In the genomic region with DNA sequence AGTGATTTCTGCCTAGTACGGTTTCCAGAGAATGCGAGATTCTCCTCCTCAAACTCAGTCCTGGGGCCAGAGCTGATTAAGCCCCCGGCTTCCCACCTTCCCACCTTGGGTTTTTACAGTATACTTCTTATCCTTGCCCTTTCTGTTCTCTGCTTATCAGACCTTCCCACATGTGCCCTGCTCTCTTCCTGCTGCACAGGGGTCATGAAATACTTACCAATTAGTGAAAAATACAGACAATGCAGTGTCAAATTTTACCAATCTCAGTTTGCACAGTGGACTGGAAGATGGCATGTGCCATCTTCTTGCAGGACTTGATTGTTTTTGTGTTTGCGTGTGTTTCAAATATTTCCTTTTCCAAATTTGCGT, we compare ENCODE assay signal across 12 cellular contexts. TPM values are rescaled to one million over a fixed set of nuclear protein-coding genes. Genes with fewer than 3 reads are reported as not detected.
DNase-seq lines count a peak whose midpoint lies in the region; ATAC-seq and TF ChIP-seq lines count a peak whose summit lies in the region.
"Had no signal": no experiment of that assay in that cellular context is flagged by ENCODE, and none has a peak within 500 bp of the region (broad histone marks: within the 10 kb centered on the region; RNA-seq: fewer than 3 reads in every experiment).

No MANE protein-coding gene starts in this region.

- TF ChIP-seq POLR2A in tibial nerve (IDR thresholded peaks at IDR 0.05), result no peak

- H3K27ac ChIP-seq in psoas muscle (no peak overlapping the region), tibial nerve (peak overlapping the region in 1 of 4 donors; percentile 23)
- H3K27ac ChIP-seq: hepatocyte had no signal

- no peak for DNase-seq in stimulated activated naive CD8-positive, alpha-beta T cell treated with anti-CD3 and anti-CD28 coated beads, Interleukin-15, Interleukin-2, amounts not matched to agents 100 U/mL and 50 U/mL, for 24 hours
- no peak for DNase-seq in activated CD8-positive, alpha-beta T cell treated with anti-CD3 and anti-CD28 coated beads, Interleukin-2, amount 10 ng/mL, durations not matched to agents 7 days and 5 days
- DNase-seq in immature natural killer cell (no peak), psoas muscle (no peak), SK-N-DZ (ENCODE audit: low spot score) (no peak), tibial nerve (ENCODE audit: low spot score in 2 of 2) (no peak), D341Med (ENCODE audit: low spot score) (no peak)
- DNase-seq: NCI-H2081 had no signal

- H3K27ac Mint-ChIP-seq in stimulated activated naive CD8-positive, alpha-beta T cell treated with anti-CD3 and anti-CD28 coated beads, Interleukin-15, Interleukin-2, amounts not matched to agents 100 ng/mL and 50 ng/mL, for 24 hours, result peak overlapping the region; percentile 98
- H3K27ac Mint-ChIP-seq in activated CD8-positive, alpha-beta T cell treated with anti-CD3 and anti-CD28 coated beads, Interleukin-2, amount 10 ng/mL, durations not matched to agents 7 days and 5 days, result peak overlapping the region; percentile 95
- H3K27ac Mint-ChIP-seq in immature natural killer cell, result peak overlapping the region; percentile 93 to 98 (median 94)

- intact Hi-C loops in psoas muscle (cut with DNase I), result loop anchor here in 1 of 2 donors (5.0 kb wide), 1 partner anchor 46 kb away; no protein-coding TSS in a partner anchor

- H3K9me3 Mint-ChIP-seq in stimulated activated naive CD8-positive, alpha-beta T cell treated with anti-CD3 and anti-CD28 coated beads, Interleukin-15, Interleukin-2, amounts not matched to agents 100 ng/mL and 50 ng/mL, for 24 hours, result no peaks in the 10 kb centered on the region
- H3K9me3 Mint-ChIP-seq in activated CD8-positive, alpha-beta T cell treated with anti-CD3 and anti-CD28 coated beads, Interleukin-2, amount 10 ng/mL, durations not matched to agents 7 days and 5 days (ENCODE audit: insufficient read depth), result no peaks in the 10 kb centered on the region
- no peaks in the 10 kb centered on the region for H3K9me3 Mint-ChIP-seq in immature natural killer cell

- 81 to 86% (median 84%) methylated on average over 5 of the region's 5 CpGs for WGBS in psoas muscle, 3 donors
- WGBS in tibial nerve, 2 donors, result 83 to 85% methylated on average over 5 of the region's 5 CpGs

- peaks cover 30% of the 10 kb centered on the region for H3K36me3 Mint-ChIP-seq in stimulated activated naive CD8-positive, alpha-beta T cell treated with anti-CD3 and anti-CD28 coated beads, Interleukin-15, Interleukin-2, amounts not matched to agents 100 ng/mL and 50 ng/mL, for 24 hours (ENCODE audit: low read depth)
- H3K36me3 Mint-ChIP-seq in activated CD8-positive, alpha-beta T cell treated with anti-CD3 and anti-CD28 coated beads, Interleukin-2, amount 10 ng/mL, durations not matched to agents 7 days and 5 days (ENCODE audit: low read depth), result peaks cover 23% of the 10 kb centered on the region
- H3K36me3 Mint-ChIP-seq in immature natural killer cell, result no peaks in the 10 kb centered on the region

- POLR2A ChIA-PET in activated CD8-positive, alpha-beta T cell treated with anti-CD3 and anti-CD28 coated beads, Interleukin-2, amount 10 ng/mL, durations not matched to agents 7 days and 5 days (lab: Charles Lee), result interaction anchor here (1.1 to 3.1 kb wide), 5 partner anchors 9 to 140 kb away, joined by 3 to 32 read pairs (median 8); partner anchors contain the start of genes SRSF5 and SUSD6

- H3K9me3 ChIP-seq in psoas muscle (no peaks in the 10 kb centered on the region), tibial nerve (no peaks in the 10 kb centered on the region)

- no peak for ATAC-seq in stimulated activated naive CD8-positive, alpha-beta T cell treated with anti-CD3 and anti-CD28 coated beads, Interleukin-15, Interleukin-2, amounts not matched to agents 100 U/mL and 50 U/mL, for 24 hours
- no peak for ATAC-seq in activated CD8-positive, alpha-beta T cell treated with anti-CD3 and anti-CD28 coated beads, Interleukin-2, amount 10 ng/mL, durations not matched to agents 7 days and 5 days
- ATAC-seq in psoas muscle, result no peak

- no peak for TF ChIP-seq CTCF in psoas muscle (IDR thresholded peaks at IDR 0.05)
- no peak for TF ChIP-seq CTCF in tibial nerve (IDR thresholded peaks at IDR 0.05)

- peaks cover 71% of the 10 kb centered on the region for H3K4me1 ChIP-seq in psoas muscle
- H3K4me1 ChIP-seq in tibial nerve, result peaks cover 0 to 98% (median 50%) of the 10 kb centered on the region in 4 donors

- CTCF ChIA-PET in activated CD8-positive, alpha-beta T cell treated with anti-CD3 and anti-CD28 coated beads, Interleukin-2, amount 10 ng/mL, durations not matched to agents 7 days and 5 days (lab: Charles Lee), result interaction anchor here (1.1 to 2.4 kb wide), 6 partner anchors 8 to 84 kb away, joined by 3 to 10 read pairs (median 5); partner anchors contain the start of gene SUSD6

- no peak for TF ChIP-seq EP300 in tibial nerve (IDR thresholded peaks at IDR 0.05)

- no peaks in the 10 kb centered on the region for H3K27me3 Mint-ChIP-seq in stimulated activated naive CD8-positive, alpha-beta T cell treated with anti-CD3 and anti-CD28 coated beads, Interleukin-15, Interleukin-2, amounts not matched to agents 100 ng/mL and 50 ng/mL, for 24 hours
- H3K27me3 Mint-ChIP-seq in activated CD8-positive, alpha-beta T cell treated with anti-CD3 and anti-CD28 coated beads, Interleukin-2, amount 10 ng/mL, durations not matched to agents 7 days and 5 days (ENCODE audit: low read depth), result no peaks in the 10 kb centered on the region
- peaks cover 0 to 4% (median 2%) of the 10 kb centered on the region in 3 donors for H3K27me3 Mint-ChIP-seq in immature natural killer cell (ENCODE audit: low read depth in 3 of 3)

- peaks cover 96% of the 10 kb centered on the region for H3K4me1 Mint-ChIP-seq in stimulated activated naive CD8-positive, alpha-beta T cell treated with anti-CD3 and anti-CD28 coated beads, Interleukin-15, Interleukin-2, amounts not matched to agents 100 ng/mL and 50 ng/mL, for 24 hours (ENCODE audit: low read depth)
- H3K4me1 Mint-ChIP-seq in activated CD8-positive, alpha-beta T cell treated with anti-CD3 and anti-CD28 coated beads, Interleukin-2, amount 10 ng/mL, durations not matched to agents 7 days and 5 days (ENCODE audit: low read depth), result peaks cover 94% of the 10 kb centered on the region
- peaks cover 90 to 100% of the 10 kb centered on the region in 2 donors for H3K4me1 Mint-ChIP-seq in immature natural killer cell

- H3K27me3 ChIP-seq in psoas muscle (ENCODE audit: insufficient read depth in 3 of 3, low read length in 2 of 3) (no peaks in the 10 kb centered on the region), tibial nerve (no peaks in the 10 kb centered on the region)
- H3K27me3 ChIP-seq: hepatocyte had no signal

- peak overlapping the region; percentile 77 for H3K4me3 Mint-ChIP-seq in stimulated activated naive CD8-positive, alpha-beta T cell treated with anti-CD3 and anti-CD28 coated beads, Interleukin-15, Interleukin-2, amounts not matched to agents 100 ng/mL and 50 ng/mL, for 24 hours
- H3K4me3 Mint-ChIP-seq in activated CD8-positive, alpha-beta T cell treated with anti-CD3 and anti-CD28 coated beads, Interleukin-2, amount 10 ng/mL, durations not matched to agents 7 days and 5 days, result peak overlapping the region; percentile 56
- H3K4me3 Mint-ChIP-seq in immature natural killer cell, result peak overlapping the region; percentile 57 to 79 (median 76)

- H3K36me3 ChIP-seq in psoas muscle (ENCODE audit: insufficient read depth in 1 of 2, low read depth in 1 of 2) (no peaks in the 10 kb centered on the region), tibial nerve (no peaks in the 10 kb centered on the region)

- H3K4me3 ChIP-seq in psoas muscle, result no peak overlapping the region
- no peak overlapping the region for H3K4me3 ChIP-seq in tibial nerve
- H3K4me3 ChIP-seq: hepatocyte had no signal

RNA-seq across cellular contexts. Expression of gene SUSD6, which starts 14.7 kb away (rescaled TPM):
- 10 to 100 TPM; 40.0 to 43.1 TPM for total RNA-seq in activated CD8-positive, alpha-beta T cell treated with anti-CD3 and anti-CD28 coated beads, Interleukin-2, amount 10 ng/mL, durations not matched to agents 7 days and 5 days
- polyA plus RNA-seq in immature natural killer cell (10 to 100 TPM; 13.0 to 24.1 (median 15.5) TPM), psoas muscle (10 to 100 TPM in 2 of 3 donors, 1 to 10 TPM in 1; 6.9 to 13.3 (median 11.7) TPM)
- total RNA-seq in psoas muscle (10 to 100 TPM; 14.9 to 23.4 (median 22.4) TPM), tibial nerve (10 to 100 TPM; 54.4 to 66.3 (median 57.7) TPM)
- polyA plus RNA-seq in SK-N-DZ (2014; cell fraction: cytosol; rRNA removed), result 1.9 and 2.3 TPM in 2 replicates
- 1.8 and 6.1 TPM in 2 replicates for polyA plus RNA-seq in SK-N-DZ (2014; cell fraction: nucleus; rRNA removed)

RNA-seq across cellular contexts. Expression of gene CCDC177, which starts 51.4 kb away (rescaled TPM):
- total RNA-seq in activated CD8-positive, alpha-beta T cell treated with anti-CD3 and anti-CD28 coated beads, Interleukin-2, amount 10 ng/mL, durations not matched to agents 7 days and 5 days, result not detected
- polyA plus RNA-seq in immature natural killer cell (not detected), psoas muscle (not detected)
- total RNA-seq in psoas muscle (not detected), tibial nerve (not detected)
- 5.1 and 7.3 TPM in 2 replicates for polyA plus RNA-seq in SK-N-DZ (2014; cell fraction: cytosol; rRNA removed)
- 4.1 and 4.8 TPM in 2 replicates for polyA plus RNA-seq in SK-N-DZ (2014; cell fraction: nucleus; rRNA removed)
- total RNA-seq: liver, osteoblast had no signal
- polyA plus RNA-seq: hepatocyte had no signal
